12 cellular contexts compared by ENCODE assay signal in genomic region chrX:65745992-65746391, GRCh38.
DNase-seq lines count a peak whose midpoint lies in the region; ATAC-seq and TF ChIP-seq lines count a peak whose summit lies in the region.
"Had no signal": no experiment of that assay in that cellular context is flagged by ENCODE, and none has a peak within 500 bp of the region (broad histone marks: within the 10 kb centered on the region; RNA-seq: fewer than 3 reads in every experiment).

No MANE protein-coding gene starts in this region.

- TF ChIP-seq CTCF in Calu3 (IDR thresholded peaks at IDR 0.05; ENCODE audit: unreplicated experiment) (no peak), activated B cell treated with CpG ODN at 0.5 μM for 24 hours (IDR thresholded peaks at IDR 0.05) (no peak)

- DNase-seq in Calu3 (no peak), HT-29 (ENCODE audit: low spot score) (peak; percentile 43), activated B cell treated with CpG ODN at 0.5 μM for 24 hours (no peak), left colon (peak in 1 of 2 donors; percentile 19), SW 1271 (lab: John Stamatoyannopoulos, UW) (no peak)
- no peak for DNase-seq in NK-92 treated with Interleukin-12 subunit alpha and Interleukin-12 subunit beta, amount 100 ng/mL, for 24 hours (lab: John Stamatoyannopoulos, UW)
- DNase-seq: body of pancreas, NCI-H146 had no signal

- CTCF ChIA-PET in Calu3 (lab: Charles Lee), result interaction anchor here (0.6 to 1.0 kb wide), 2 partner anchors 34 to 240 kb away, joined by 3 read pairs; no protein-coding TSS in a partner anchor
- CTCF ChIA-PET in activated B cell treated with CpG ODN at 0.5 μM for 24 hours (lab: Charles Lee), result no interaction called here

- H3K4me1 Mint-ChIP-seq in Calu3 (ENCODE audit: low read depth, unreplicated experiment) (peaks cover 24% of the 10 kb centered on the region), activated B cell treated with CpG ODN at 0.5 μM for 24 hours (peaks cover 40% of the 10 kb centered on the region)

- H3K36me3 Mint-ChIP-seq in Calu3 (ENCODE audit: insufficient read depth, unreplicated experiment) (peaks cover 8% of the 10 kb centered on the region), activated B cell treated with CpG ODN at 0.5 μM for 24 hours (ENCODE audit: low read depth) (peaks cover 16% of the 10 kb centered on the region)
- H3K36me3 Mint-ChIP-seq: type B pancreatic cell had no signal

- H3K27me3 Mint-ChIP-seq in Calu3 (ENCODE audit: unreplicated experiment) (no peaks in the 10 kb centered on the region), activated B cell treated with CpG ODN at 0.5 μM for 24 hours (no peaks in the 10 kb centered on the region)
- H3K27me3 Mint-ChIP-seq: type B pancreatic cell had no signal

- BruUV-seq in Calu3 (replicated peaks; lab: Mats Ljungman, UMichigan), result no TSS peak

- intact Hi-C loops in Calu3 (cut with micrococcal nuclease; ENCODE audit: unreplicated experiment), result loop anchor here (2.0 to 5.0 kb wide), 4 partner anchors 126 to 366 kb away; no protein-coding TSS in a partner anchor
- intact Hi-C loops in activated B cell treated with CpG ODN at 0.5 μM for 24 hours (cut with micrococcal nuclease), result loop anchor here (2.0 to 10.0 kb wide), 3 partner anchors 151 to 366 kb away; no protein-coding TSS in a partner anchor
- intact Hi-C loops in left colon (cut with DNase I, micrococcal nuclease), result loop anchor here in 1 of 2 donors (5.0 kb wide), 1 partner anchor 241 kb away; no protein-coding TSS in a partner anchor

- ATAC-seq in activated B cell treated with CpG ODN at 0.5 μM for 24 hours (ENCODE audit: low read depth) (no peak), left colon (peak; percentile 42), HG02798 (IDR thresholded peaks at IDR 0.05; ENCODE audit: poor library complexity, unreplicated experiment) (no peak), GM19351 (IDR thresholded peaks at IDR 0.05; ENCODE audit: unreplicated experiment) (no peak)
- ATAC-seq: body of pancreas, Right ventricle myocardium inferior had no signal

- POLR2A ChIA-PET in activated B cell treated with CpG ODN at 0.5 μM for 24 hours (lab: Charles Lee), result no interaction called here

- H3K4me3 Mint-ChIP-seq in Calu3 (ENCODE audit: low read depth, unreplicated experiment) (no peak overlapping the region), activated B cell treated with CpG ODN at 0.5 μM for 24 hours (no peak overlapping the region)
- H3K4me3 Mint-ChIP-seq: type B pancreatic cell had no signal

- peaks cover 1% of the 10 kb centered on the region for H3K9me3 Mint-ChIP-seq in Calu3 (ENCODE audit: low read depth, unreplicated experiment)
- H3K9me3 Mint-ChIP-seq in activated B cell treated with CpG ODN at 0.5 μM for 24 hours, result no peaks in the 10 kb centered on the region
- H3K9me3 Mint-ChIP-seq: type B pancreatic cell had no signal

- H3K27ac Mint-ChIP-seq in Calu3 (ENCODE audit: unreplicated experiment), result peak overlapping the region; percentile 25
- H3K27ac Mint-ChIP-seq in activated B cell treated with CpG ODN at 0.5 μM for 24 hours, result peak overlapping the region; percentile 0
- H3K27ac Mint-ChIP-seq: type B pancreatic cell had no signal
